8 cellular contexts compared by ENCODE assay signal in the genomic region with DNA sequence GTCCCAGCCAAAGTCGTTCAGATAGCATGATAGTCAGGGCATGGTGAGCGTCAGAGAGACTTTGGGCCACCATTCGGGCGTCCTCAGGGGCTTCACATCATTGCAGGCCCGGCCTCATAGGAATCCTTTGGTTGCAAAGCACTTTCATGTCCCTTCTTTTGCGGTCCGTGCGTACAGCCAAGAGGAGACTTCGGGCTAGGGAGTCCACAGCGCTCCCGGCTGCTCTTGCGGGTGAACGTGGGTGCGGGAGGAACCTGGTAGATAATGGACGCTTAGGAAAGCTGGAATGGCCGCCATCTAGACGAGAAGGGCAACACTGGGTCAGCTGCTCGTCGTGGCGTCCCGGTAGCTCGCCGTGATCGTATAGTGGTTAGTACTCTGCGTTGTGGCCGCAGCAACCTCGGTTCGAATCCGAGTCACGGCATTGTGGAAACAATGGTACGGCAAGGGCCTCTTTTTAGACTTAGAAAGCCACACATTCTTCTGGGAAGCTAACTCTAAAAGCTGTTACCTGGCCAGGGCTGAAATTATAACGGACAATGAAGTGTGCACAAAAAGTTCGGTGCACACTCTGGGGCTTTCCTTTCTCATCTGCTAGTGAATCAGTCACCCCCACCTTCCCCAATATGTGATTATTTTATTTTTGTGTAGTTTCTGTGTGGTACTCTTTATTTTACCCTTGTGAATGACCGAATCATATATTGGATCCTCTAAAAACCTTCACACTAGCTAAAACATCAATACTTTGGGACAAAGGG. TPM values are rescaled to one million over a fixed set of nuclear protein-coding genes. Genes with fewer than 3 reads are reported as not detected.
DNase-seq lines count a peak whose midpoint lies in the region; ATAC-seq and TF ChIP-seq lines count a peak whose summit lies in the region.

No MANE protein-coding gene starts in this region.

- intact Hi-C loops in cardiac septum (cut with DNase I), result loop anchor here (2.0 kb wide), 2 partner anchors 78 to 202 kb away; a partner anchor contains a TSS
- intact Hi-C loops in transverse colon (cut with DNase I; ENCODE audit: low total_unique reads), result loop anchor here (10.0 kb wide), 1 partner anchor 84 kb away; no protein-coding TSS in a partner anchor

- no peaks in the 10 kb centered on the region for H3K9me3 Mint-ChIP-seq in activated naive CD8-positive, alpha-beta T cell treated with anti-CD3 and anti-CD28 coated beads for 36 hours

- peaks cover 6% of the 10 kb centered on the region for H3K27me3 Mint-ChIP-seq in activated naive CD8-positive, alpha-beta T cell treated with anti-CD3 and anti-CD28 coated beads for 36 hours

- H3K27ac ChIP-seq in parathyroid adenoma, result peak overlapping the region; percentile 100
- H3K27ac ChIP-seq in transverse colon, result peak overlapping the region; percentile 96 to 99 (median 98)

- H3K9ac ChIP-seq in parathyroid adenoma, result no peak overlapping the region

- H3K4me3 ChIP-seq in parathyroid adenoma (ENCODE audit: low read depth, low read length) (peak overlapping the region; percentile 68), transverse colon (peak overlapping the region; percentile 30 to 55 (median 54))

- DNase-seq in AG20443 (ENCODE audit: low spot score), result peak; percentile 66
- DNase-seq in NAMALWA (ENCODE audit: low spot score), result peak; percentile 76
- peak; percentile 43 for DNase-seq in SKM-1 (lab: John Stamatoyannopoulos, UW; ENCODE audit: unreplicated experiment)
- peak; percentile 76 for DNase-seq in activated naive CD8-positive, alpha-beta T cell treated with anti-CD3 and anti-CD28 coated beads for 36 hours
- peak; percentile 90 for DNase-seq in cardiac septum (ENCODE audit: low spot score)
- DNase-seq in transverse colon, result peak; percentile 85

- H3K36me3 Mint-ChIP-seq in activated naive CD8-positive, alpha-beta T cell treated with anti-CD3 and anti-CD28 coated beads for 36 hours, result no peaks in the 10 kb centered on the region

- H3K9me3 ChIP-seq in parathyroid adenoma (ENCODE audit: control insufficient read depth, low read length), result no peaks in the 10 kb centered on the region
- H3K9me3 ChIP-seq in transverse colon, result no peaks in the 10 kb centered on the region

- H3K79me2 ChIP-seq in parathyroid adenoma, result no peaks in the 10 kb centered on the region

- in situ Hi-C loops in transverse colon (cut with MboI; ENCODE audit: low pct_ligation_motif_present in 1 of 4, low pct_unique_long_range_greater_than_20kb in 1 of 4, low sequenced_read_pairs in 3 of 4), result loop anchor here in 2 of 4 donors (10.0 kb wide), 1 partner anchor 194 kb away; no protein-coding TSS in a partner anchor

- no peak overlapping the region for H3K27ac Mint-ChIP-seq in activated naive CD8-positive, alpha-beta T cell treated with anti-CD3 and anti-CD28 coated beads for 36 hours

- 4 to 100% methylated on average over 1 to 34 of the region's 34 CpGs for WGBS in transverse colon (ENCODE audit: low coverage in 1 of 2), 2 donors

- H3K4me3 Mint-ChIP-seq in activated naive CD8-positive, alpha-beta T cell treated with anti-CD3 and anti-CD28 coated beads for 36 hours, result no peak overlapping the region

- peak overlapping the region; percentile 97 for H2AFZ ChIP-seq in parathyroid adenoma

- H3K36me3 ChIP-seq in parathyroid adenoma (ENCODE audit: control insufficient read depth, insufficient read depth, low read length), result no peaks in the 10 kb centered on the region
- no peaks in the 10 kb centered on the region for H3K36me3 ChIP-seq in transverse colon

- TF ChIP-seq EP300 in transverse colon (IDR thresholded peaks at IDR 0.05; ENCODE audit: low read depth), result no peak

- TF ChIP-seq CTCF in parathyroid adenoma (IDR thresholded peaks at IDR 0.05), result no peak
- TF ChIP-seq CTCF in transverse colon (IDR thresholded peaks at IDR 0.05), result no peak

- peak; percentile 15 for ATAC-seq in GM21515 (IDR thresholded peaks at IDR 0.05; ENCODE audit: unreplicated experiment)

- peak overlapping the region; percentile 78 for H3K4me2 ChIP-seq in parathyroid adenoma (ENCODE audit: low read length)

- no peaks in the 10 kb centered on the region for H3K27me3 ChIP-seq in parathyroid adenoma (ENCODE audit: control insufficient read depth, insufficient read depth, low read length)
- no peaks in the 10 kb centered on the region for H3K27me3 ChIP-seq in transverse colon

- H3K4me1 ChIP-seq in parathyroid adenoma, result peaks cover 2% of the 10 kb centered on the region
- peaks cover 0 to 9% (median 0%) of the 10 kb centered on the region in 4 donors for H3K4me1 ChIP-seq in transverse colon

- H3K4me1 Mint-ChIP-seq in activated naive CD8-positive, alpha-beta T cell treated with anti-CD3 and anti-CD28 coated beads for 36 hours, result peaks cover 20% of the 10 kb centered on the region

- TF ChIP-seq POLR2A in transverse colon (IDR thresholded peaks at IDR 0.05), result no peak

RNA-seq across cellular contexts. Expression of gene SHF, which starts 13.2 kb away (rescaled TPM):
- total RNA-seq in activated naive CD8-positive, alpha-beta T cell treated with anti-CD3 and anti-CD28 coated beads for 36 hours, result 10 to 100 TPM; 19.5 to 20.4 TPM
- total RNA-seq in cardiac septum, result 4.2 TPM
- total RNA-seq in transverse colon, result 1 to 10 TPM in 3 of 4 donors, not detected in 1; 3.7 to 9.8 (median 7.4) TPM

RNA-seq across cellular contexts. Expression of gene SLC28A2, which starts 51.1 kb away (rescaled TPM):
- total RNA-seq in activated naive CD8-positive, alpha-beta T cell treated with anti-CD3 and anti-CD28 coated beads for 36 hours, result not detected
- total RNA-seq in cardiac septum, result not detected
- total RNA-seq in transverse colon, result 10 to 100 TPM in 1 of 4 donors, 1 to 10 TPM in 2, under 1 TPM in 1; 0.37 to 11.1 (median 5.1) TPM

Comparison
In these comparisons a context has a peak if more than half of its experiments do, and no peak if none do; other contexts are left out.
1. Peak in every context shown above with its lines: DNase-seq, ATAC-seq, H3K4me3 ChIP-seq and H3K27ac ChIP-seq.